ENCODE assay signal across 7 cellular contexts in genomic region chr3:11771931-11772330, GRCh38.
DNase-seq lines count a peak whose midpoint lies in the region; ATAC-seq, FAIRE-seq and TF ChIP-seq lines count a peak whose summit lies in the region.
"Not testable (repeated sequence)": the region's sequence is repeated elsewhere in the genome, so short reads cannot be mapped to it uniquely, and the experiment has no call there.

No MANE protein-coding gene starts in this region.

- TF ChIP-seq CTCF in CD8-positive, alpha-beta T cell (IDR thresholded peaks at IDR 0.05); HCT116 (IDR thresholded peaks at IDR 0.05 in 2 of 3, conservative IDR thresholded peaks at IDR 0.05 in 1 of 3; ENCODE audit: borderline replicate concordance in 1 of 3, insufficient read depth in 1 of 3, low read depth in 2 of 3, low read length in 2 of 3); PC-9 (conservative IDR thresholded peaks at IDR 0.05); brain microvascular endothelial cell (IDR thresholded peaks at IDR 0.05; ENCODE audit: low read depth, low read length, missing control alignments); HepG2 (CRISPR knock-in tag; IDR thresholded peaks at IDR 0.05); suprapubic skin (IDR thresholded peaks at IDR 0.05): not testable (repeated sequence)

- not testable (repeated sequence) for H3K9me3 ChIP-seq in CD8-positive, alpha-beta T cell (ENCODE audit: low read length); HCT116 (ENCODE audit: control insufficient read depth in 1 of 2, insufficient read depth in 1 of 2, low read depth in 1 of 2, low read length in 2 of 2); PC-9 (ENCODE audit: insufficient read depth, low read depth); esophagus (ENCODE audit: control insufficient read depth in 2 of 2, insufficient read depth in 1 of 2, low read depth in 1 of 2, low read length in 1 of 2); HepG2 (ENCODE audit: low read length); suprapubic skin

- not testable (repeated sequence) for H3K36me3 Mint-ChIP-seq in CD8-positive, alpha-beta T cell

- RAD21 ChIA-PET in HCT116 (lab: Charles Lee; ENCODE audit: low non-redundant PET in 1 of 2, low total read pairs in 2 of 2, uncharacterized antibody in 2 of 2, unreplicated experiment in 2 of 2), result not testable (repeated sequence)

- in situ Hi-C loops in brain microvascular endothelial cell (cut with HindIII; ENCODE audit: low pct_ligation_motif_present, low sequenced_read_pairs); HepG2 (cut with HindIII; ENCODE audit: extremely low pct_ligation_motif_present, low pct_unique_long_range_greater_than_20kb): not testable (repeated sequence)

- not testable (repeated sequence) for H3K79me2 ChIP-seq in HCT116 (ENCODE audit: insufficient read depth, low read length); PC-9 (ENCODE audit: low read depth); HepG2 (ENCODE audit: insufficient read depth, low read length)

- not testable (repeated sequence) for H2AFZ ChIP-seq in HCT116 (ENCODE audit: low read depth, low read length, poor library complexity, severe bottlenecking); HepG2 (ENCODE audit: low read length)
- H2AFZ ChIP-seq in PC-9, result 0 out of 2 replicates have a peak overlapping the region, but pooled peaks have one; percentile 34

- H4K20me1 ChIP-seq in HCT116 (ENCODE audit: insufficient read depth); PC-9 (ENCODE audit: insufficient read depth); HepG2 (ENCODE audit: insufficient read depth, low read length): not testable (repeated sequence)

- H3K4me1 ChIP-seq in CD8-positive, alpha-beta T cell (ENCODE audit: insufficient read depth, low read length), result peaks cover 14% of the 10 kb centered on the region
- H3K4me1 ChIP-seq in HCT116 (ENCODE audit: control insufficient read depth in 1 of 2, insufficient read depth in 2 of 2, low read length in 2 of 2) (peaks cover 32 to 38% of the 10 kb centered on the region in 2 experiments), PC-9 (replicated peaks; ENCODE audit: insufficient read depth) (peaks cover 39% of the 10 kb centered on the region), HepG2 (ENCODE audit: insufficient read depth, low read length) (peaks cover 31% of the 10 kb centered on the region), suprapubic skin (peaks cover 47% of the 10 kb centered on the region)
- not testable (repeated sequence) for H3K4me1 ChIP-seq in esophagus (ENCODE audit: control insufficient read depth in 2 of 2, insufficient read depth in 2 of 2, low read length in 1 of 2)

- DNase-seq in CD8-positive, alpha-beta T cell; HCT116 (ENCODE audit: low read depth, low spot score); HepG2 (ENCODE audit: low spot score); suprapubic skin (ENCODE audit: low spot score in 2 of 2): not testable (repeated sequence)
- DNase-seq in PC-9 (peak in 1 of 2 experiments; percentile 29), brain microvascular endothelial cell (peak; percentile 20)

- not testable (repeated sequence) for H3K9ac ChIP-seq in HCT116 (ENCODE audit: low read length); HepG2 (ENCODE audit: insufficient read depth, low read depth, low read length)

- H3K27ac Mint-ChIP-seq in CD8-positive, alpha-beta T cell, result peak overlapping the region; percentile 62

- not testable (repeated sequence) for H3K9me2 ChIP-seq in HCT116 (ENCODE audit: insufficient read depth); PC-9 (ENCODE audit: insufficient read depth)

- H3K9me3 Mint-ChIP-seq in CD8-positive, alpha-beta T cell, result not testable (repeated sequence)

- not testable (repeated sequence) for H3K27me3 ChIP-seq in CD8-positive, alpha-beta T cell (ENCODE audit: insufficient read depth, low read length); HCT116 (ENCODE audit: insufficient read depth, low read length); PC-9 (ENCODE audit: insufficient read depth, low read depth); brain microvascular endothelial cell (replicated peaks); esophagus (ENCODE audit: control insufficient read depth in 1 of 2, insufficient read depth in 2 of 2, low read length in 2 of 2); HepG2 (ENCODE audit: control insufficient read depth in 1 of 2, insufficient read depth in 2 of 2, low read length in 2 of 2); suprapubic skin

- WGBS in esophagus, 2 donors, result 65 to 81% methylated on average over 7 of the region's 7 CpGs
- 8% methylated on average over 7 of the region's 7 CpGs for WGBS in HepG2 (ENCODE audit: low lambda C conversion rate)
- WGBS in suprapubic skin, result 55% methylated on average over 7 of the region's 7 CpGs

- ATAC-seq in CD8-positive, alpha-beta T cell; HCT116; HepG2: not testable (repeated sequence)

- not testable (repeated sequence) for FAIRE-seq in HepG2 (lab: Jason Lieb, UNC)

- H3K4me2 ChIP-seq in HCT116 (ENCODE audit: low read length), result peak overlapping the region; percentile 24
- H3K4me2 ChIP-seq in PC-9, result peak overlapping the region; percentile 90
- H3K4me2 ChIP-seq in HepG2 (ENCODE audit: low read depth, low read length), result not testable (repeated sequence)

- intact Hi-C loops in CD8-positive, alpha-beta T cell (cut with DNase I, micrococcal nuclease), result loop anchor here (2.0 to 5.0 kb wide), 3 partner anchors 51 to 500 kb away; partner anchors contain the start of gene ATG7 (in 2 of the 2)
- intact Hi-C loops in HCT116 (cut with micrococcal nuclease) (loop anchor here (5.0 kb wide), 1 partner anchor 50 kb away; no protein-coding TSS in a partner anchor), PC-9 (cut with micrococcal nuclease; ENCODE audit: unreplicated experiment) (loop anchor here (1.0 to 10.0 kb wide), 2 partner anchors 97 to 172 kb away; no protein-coding TSS in a partner anchor), HepG2 (cut with micrococcal nuclease; ENCODE audit: unreplicated experiment) (loop anchor here (2.0 kb wide), 1 partner anchor 51 kb away; no protein-coding TSS in a partner anchor)

- H3K4me3 ChIP-seq in CD8-positive, alpha-beta T cell (ENCODE audit: low read depth, low read length); HCT116 (replicated peaks in 1 of 2; ENCODE audit: low read depth in 1 of 2, low read length in 2 of 2); PC-9; brain microvascular endothelial cell (ENCODE audit: low read depth, low read length); esophagus (ENCODE audit: low read depth in 1 of 2, low read length in 2 of 2); HepG2 (replicated peaks in 1 of 3; ENCODE audit: insufficient read depth in 1 of 3, low read depth in 2 of 3, low read length in 3 of 3); suprapubic skin: not testable (repeated sequence)

- POLR2A ChIA-PET in CD8-positive, alpha-beta T cell (lab: Charles Lee); HCT116 (lab: Charles Lee); HepG2 (lab: Yijun Ruan, JAX): not testable (repeated sequence)
- POLR2A ChIA-PET in PC-9 (lab: Charles Lee; ENCODE audit: unreplicated experiment), result interaction anchor here (0.6 to 0.7 kb wide), 3 partner anchors 72 to 1250 kb away, joined by 3 to 7 read pairs (median 5); no protein-coding TSS in a partner anchor

- not testable (repeated sequence) for H3K36me3 ChIP-seq in CD8-positive, alpha-beta T cell (ENCODE audit: insufficient read depth, low read length); HCT116 (ENCODE audit: control insufficient read depth in 1 of 2, insufficient read depth in 2 of 2, low read length in 2 of 2); PC-9 (ENCODE audit: low read depth); brain microvascular endothelial cell (replicated peaks); esophagus (ENCODE audit: control insufficient read depth in 2 of 2, insufficient read depth in 2 of 2, low read length in 1 of 2); HepG2 (replicated peaks in 1 of 2; ENCODE audit: control insufficient read depth in 1 of 2, insufficient read depth in 2 of 2, low read length in 2 of 2); suprapubic skin

- peaks cover 30% of the 10 kb centered on the region for H3F3A ChIP-seq in PC-9 (ENCODE audit: insufficient read depth, low read depth)

- not testable (repeated sequence) for TF ChIP-seq EP300 in HepG2 (IDR thresholded peaks at IDR 0.05; ENCODE audit: low read depth in 2 of 2, low read length in 2 of 2); HepG2 (CRISPR knock-in tag; IDR thresholded peaks at IDR 0.05; ENCODE audit: borderline replicate concordance); suprapubic skin (IDR thresholded peaks at IDR 0.05)

- BruUV-seq in HCT116 (replicated peaks; lab: Mats Ljungman, UMichigan); PC-9 (replicated peaks; lab: Mats Ljungman, UMichigan); HepG2 (replicated peaks; lab: Mats Ljungman, UMichigan): not testable (repeated sequence)

- TF ChIP-seq POLR2A in HCT116 (IDR thresholded peaks at IDR 0.05; ENCODE audit: borderline replicate concordance, extremely low read depth, insufficient read depth, insufficient read length); HepG2 (IDR thresholded peaks at IDR 0.05; ENCODE audit: insufficient read depth in 1 of 2, low read depth in 2 of 2, low read length in 2 of 2); suprapubic skin (IDR thresholded peaks at IDR 0.05): not testable (repeated sequence)

- H3K27ac ChIP-seq in CD8-positive, alpha-beta T cell (ENCODE audit: low read depth, low read length); brain microvascular endothelial cell; HepG2 (ENCODE audit: extremely low read length, insufficient read depth, low read length): not testable (repeated sequence)
- H3K27ac ChIP-seq in HCT116 (ENCODE audit: low read depth, low read length), result peak overlapping the region; percentile 90; the same call in 1 of the 2 replicates
- peak overlapping the region; percentile 96 for H3K27ac ChIP-seq in PC-9
- peak overlapping the region; percentile 65 to 98 for H3K27ac ChIP-seq in esophagus (ENCODE audit: low read depth in 2 of 2, low read length in 1 of 2)
- H3K27ac ChIP-seq in suprapubic skin, result peak overlapping the region; percentile 93

- CTCF ChIA-PET in CD8-positive, alpha-beta T cell (lab: Charles Lee), result interaction anchor here (1.5 kb wide), 1 partner anchor 32 kb away, joined by 3 read pairs; no protein-coding TSS in a partner anchor
- CTCF ChIA-PET in HCT116 (lab: Charles Lee); PC-9 (lab: Charles Lee); HepG2 (lab: Yijun Ruan, JAX; ENCODE audit: low intra/inter-chr PET ratio, low total read pairs): not testable (repeated sequence)

- H3K4me1 Mint-ChIP-seq in CD8-positive, alpha-beta T cell (ENCODE audit: low read depth), result peaks cover 19% of the 10 kb centered on the region

- H3K27me3 Mint-ChIP-seq in CD8-positive, alpha-beta T cell (ENCODE audit: low read depth), result not testable (repeated sequence)

- not testable (repeated sequence) for TF ChIP-seq RAD21 in HCT116 (IDR thresholded peaks at IDR 0.05; ENCODE audit: low read depth); HepG2 (CRISPR knock-in tag; IDR thresholded peaks at IDR 0.05)

- H3K4me3 Mint-ChIP-seq in CD8-positive, alpha-beta T cell, result not testable (repeated sequence)
